28 cellular contexts compared by ENCODE assay signal in the genomic region with DNA sequence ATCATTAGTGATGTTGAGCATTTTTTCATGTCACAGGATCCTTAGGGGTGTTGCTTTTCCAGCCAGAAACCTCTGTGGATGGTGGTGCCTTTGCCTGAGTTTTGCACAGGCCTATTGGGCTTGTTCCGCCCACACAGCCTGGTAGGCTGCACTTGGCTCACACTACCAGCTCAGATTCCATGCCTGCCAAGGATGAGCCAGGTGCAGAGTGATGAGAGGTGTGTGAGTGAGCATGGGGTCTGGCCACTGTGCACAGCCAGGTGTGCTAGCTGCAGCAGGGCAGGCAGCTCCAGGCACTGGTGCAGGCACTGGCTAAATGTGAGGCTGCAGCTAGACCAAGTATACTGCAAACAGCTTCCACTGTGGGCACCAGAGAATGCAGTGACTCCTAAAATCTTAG.
"Had no signal": no experiment of that assay in that cellular context is flagged by ENCODE, and none has a peak within 500 bp of the region (broad histone marks: within the 10 kb centered on the region; RNA-seq: fewer than 3 reads in every experiment).

No MANE protein-coding gene starts in this region.

- H3K27ac Mint-ChIP-seq: mesothelial cell of epicardium; naive B cell; natural killer cell; nephron progenitor cell; neural progenitor cell; progenitor cell of endocrine pancreas; stimulated activated naive CD8-positive, alpha-beta T cell treated with anti-CD3 and anti-CD28 coated beads, Interleukin-15, Interleukin-2, amounts not matched to agents 100 ng/mL and 50 ng/mL, for 24 hours had no signal

- H3K27me3 Mint-ChIP-seq: naive B cell; progenitor cell of endocrine pancreas; stimulated activated naive CD8-positive, alpha-beta T cell treated with anti-CD3 and anti-CD28 coated beads, Interleukin-15, Interleukin-2, amounts not matched to agents 100 ng/mL and 50 ng/mL, for 24 hours had no signal

- H3K4me1 ChIP-seq: left lung, lower lobe of right lung, neural progenitor cell, right atrium auricular region, right lobe of liver, suprapubic skin, tibial artery, uterus had no signal

- DNase-seq: hippocampal formation; left colon; left lung; lower lobe of right lung; mammary epithelial cell; mesendoderm; naive B cell; natural killer cell; nephron progenitor cell; ovary; right lobe of liver; stimulated activated CD4-positive, alpha-beta T cell treated with anti-CD3 and anti-CD28 coated beads, Interleukin-12 subunit alpha, Interleukin-12 subunit beta, amount 100 ng/mL, for 4 hours; stimulated activated CD4-positive, alpha-beta T cell treated with anti-CD3 and anti-CD28 coated beads, Interleukin-15, amount 100 ng/mL, for 24 hours; stimulated activated CD4-positive, alpha-beta T cell treated with anti-CD3 and anti-CD28 coated beads, Interleukin-2, amount 100 ng/mL, for 24 hours; stimulated activated CD4-positive, alpha-beta T cell treated with anti-CD3 and anti-CD28 coated beads, Interleukin-4, amount 100 ng/mL, for 1 hour; stimulated activated naive CD4-positive, alpha-beta T cell; trophoblast cell; uterus had no signal

- H3K36me3 Mint-ChIP-seq: mesothelial cell of epicardium, naive B cell, natural killer cell, neural progenitor cell had no signal

- H3K9ac ChIP-seq: neural progenitor cell had no signal

- H3K4me3 ChIP-seq: left lung, lower lobe of right lung, neural progenitor cell, ovary, right atrium auricular region, right lobe of liver, skin epidermis, suprapubic skin, thoracic aorta, tibial artery, uterus had no signal

- H3K36me3 ChIP-seq: left lung, lower lobe of right lung, neural progenitor cell, ovary, right atrium auricular region, right lobe of liver, suprapubic skin, thoracic aorta, tibial artery, uterus had no signal

- H3K4me3 Mint-ChIP-seq: mesothelial cell of epicardium; naive B cell; natural killer cell; nephron progenitor cell; neural progenitor cell; stimulated activated naive CD8-positive, alpha-beta T cell treated with anti-CD3 and anti-CD28 coated beads, Interleukin-15, Interleukin-2, amounts not matched to agents 100 ng/mL and 50 ng/mL, for 24 hours had no signal

- H3K9me3 ChIP-seq: lower lobe of right lung, ovary, right lobe of liver, thoracic aorta, uterus had no signal

- H3K4me1 Mint-ChIP-seq: mesothelial cell of epicardium, naive B cell, natural killer cell, nephron progenitor cell, neural progenitor cell had no signal

- H3K27ac ChIP-seq: left lung, lower lobe of right lung, neural progenitor cell, ovary, right atrium auricular region, right lobe of liver, skin epidermis, suprapubic skin, thoracic aorta, tibial artery, uterus had no signal

- ATAC-seq: left colon, left lung, natural killer cell, right lobe of liver had no signal

- FAIRE-seq: keratinocyte had no signal
